Comparison of ENCODE assay signal across 8 cellular contexts in the genomic region with DNA sequence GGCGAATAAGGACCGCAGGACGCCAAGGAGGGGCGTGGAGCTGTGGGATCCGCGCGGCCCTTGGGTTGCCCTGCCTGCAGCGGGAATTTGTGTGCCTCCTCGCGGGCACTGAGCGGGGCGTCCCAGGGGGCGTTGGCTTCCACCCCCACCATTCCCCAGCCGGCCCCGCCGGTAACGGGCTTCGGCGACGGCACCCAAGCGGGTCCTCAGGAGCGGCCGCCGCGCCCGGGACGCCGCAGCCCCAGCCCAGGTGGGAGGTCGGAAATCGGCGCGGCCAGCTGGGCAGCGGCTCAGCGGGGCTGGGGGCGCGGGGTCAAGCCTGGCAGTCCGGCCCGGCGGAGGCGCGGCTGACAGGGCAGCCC. TPM values are rescaled to one million over a fixed set of nuclear protein-coding genes. Genes with fewer than 3 reads are reported as not detected.
DNase-seq lines count a peak whose midpoint lies in the region; ATAC-seq and TF ChIP-seq lines count a peak whose summit lies in the region.

No MANE protein-coding gene starts in this region.

- no peaks in the 10 kb centered on the region for H3K36me3 Mint-ChIP-seq in T-helper 1 cell treated with Interleukin-12 subunit alpha and Interleukin-12 subunit beta and Interleukin-4 antibody, amounts not matched to agents 30 μg/mL and 1 μg/mL, for 36 hours (ENCODE audit: low read depth)
- no peaks in the 10 kb centered on the region for H3K36me3 Mint-ChIP-seq in chondrocyte (ENCODE audit: low read depth)

- peak; percentile 89 for DNase-seq in chondrocyte (ENCODE audit: low spot score)
- DNase-seq in left lobe of liver (ENCODE audit: low spot score), result peak; percentile 55
- DNase-seq in stimulated activated CD8-positive, alpha-beta memory T cell treated with anti-CD3 and anti-CD28 coated beads, Interleukin-15, amount 100 ng/mL, for 24 hours (ENCODE audit: low read depth), result peak; percentile 1
- DNase-seq in NCI-H446 treated with DMSO at 0.1 percent for 48 hours (lab: John Stamatoyannopoulos, UW), result no peak
- DNase-seq in SIG-M5 (lab: John Stamatoyannopoulos, UW), result no peak

- H3K27ac Mint-ChIP-seq in T-helper 1 cell treated with Interleukin-12 subunit alpha and Interleukin-12 subunit beta and Interleukin-4 antibody, amounts not matched to agents 30 μg/mL and 1 μg/mL, for 36 hours, result no peak overlapping the region
- peak overlapping the region; percentile 98 for H3K27ac Mint-ChIP-seq in chondrocyte (ENCODE audit: unreplicated experiment)

- no peaks in the 10 kb centered on the region for H3K36me3 ChIP-seq in ES-I3 (ENCODE audit: insufficient read depth, low read length)

- H3K4me1 Mint-ChIP-seq in T-helper 1 cell treated with Interleukin-12 subunit alpha and Interleukin-12 subunit beta and Interleukin-4 antibody, amounts not matched to agents 30 μg/mL and 1 μg/mL, for 36 hours (ENCODE audit: low read depth), result peaks cover 16% of the 10 kb centered on the region
- H3K4me1 Mint-ChIP-seq in chondrocyte (ENCODE audit: low read depth), result peaks cover 62% of the 10 kb centered on the region

- H3K9me3 Mint-ChIP-seq in T-helper 1 cell treated with Interleukin-12 subunit alpha and Interleukin-12 subunit beta and Interleukin-4 antibody, amounts not matched to agents 30 μg/mL and 1 μg/mL, for 36 hours, result no peaks in the 10 kb centered on the region
- H3K9me3 Mint-ChIP-seq in chondrocyte (ENCODE audit: low read depth), result no peaks in the 10 kb centered on the region

- no peaks in the 10 kb centered on the region for H3K9me3 ChIP-seq in ES-I3 (ENCODE audit: control insufficient read depth, insufficient read depth, low read length)

- peak; percentile 34 for TF ChIP-seq CTCF in chondrocyte (IDR thresholded peaks at IDR 0.05)

- ATAC-seq in HG02885 (IDR thresholded peaks at IDR 0.05; ENCODE audit: poor library complexity, unreplicated experiment) (peak; percentile 38), left lobe of liver (peak; percentile 46)

- H3K27me3 Mint-ChIP-seq in T-helper 1 cell treated with Interleukin-12 subunit alpha and Interleukin-12 subunit beta and Interleukin-4 antibody, amounts not matched to agents 30 μg/mL and 1 μg/mL, for 36 hours (ENCODE audit: low read depth), result peaks cover 42% of the 10 kb centered on the region
- no peaks in the 10 kb centered on the region for H3K27me3 Mint-ChIP-seq in chondrocyte (ENCODE audit: low read depth)

- H3K9ac ChIP-seq in ES-I3 (ENCODE audit: low read depth, low read length), result peak overlapping the region; percentile 82

- peak overlapping the region; percentile 73 for H3K4me3 Mint-ChIP-seq in T-helper 1 cell treated with Interleukin-12 subunit alpha and Interleukin-12 subunit beta and Interleukin-4 antibody, amounts not matched to agents 30 μg/mL and 1 μg/mL, for 36 hours
- peak overlapping the region; percentile 88 for H3K4me3 Mint-ChIP-seq in chondrocyte (ENCODE audit: unreplicated experiment)

- H3K4me1 ChIP-seq in ES-I3 (ENCODE audit: insufficient read depth, low read length), result peaks cover 10% of the 10 kb centered on the region

RNA-seq across cellular contexts. Expression of a gene that starts 0.3 kb away (rescaled TPM):
- 22.5 to 28.3 TPM (median 24.2 TPM) in 3 replicates for total RNA-seq in chondrocyte
- total RNA-seq in left lobe of liver, result 4.5 TPM

Comparison
In these comparisons a context has a peak if more than half of its experiments do, and no peak if none do; other contexts are left out.
1. DNase-seq: peak in chondrocyte (single experiment), left lobe of liver (single experiment) and stimulated activated CD8-positive, alpha-beta memory T cell treated with anti-CD3 and anti-CD28 coated beads, Interleukin-15, amount 100 ng/mL, for 24 hours (single experiment); none in NCI-H446 treated with DMSO at 0.1 percent for 48 hours (single experiment) and SIG-M5 (single experiment).